22 cellular contexts compared by ENCODE assay signal in the genomic region with DNA sequence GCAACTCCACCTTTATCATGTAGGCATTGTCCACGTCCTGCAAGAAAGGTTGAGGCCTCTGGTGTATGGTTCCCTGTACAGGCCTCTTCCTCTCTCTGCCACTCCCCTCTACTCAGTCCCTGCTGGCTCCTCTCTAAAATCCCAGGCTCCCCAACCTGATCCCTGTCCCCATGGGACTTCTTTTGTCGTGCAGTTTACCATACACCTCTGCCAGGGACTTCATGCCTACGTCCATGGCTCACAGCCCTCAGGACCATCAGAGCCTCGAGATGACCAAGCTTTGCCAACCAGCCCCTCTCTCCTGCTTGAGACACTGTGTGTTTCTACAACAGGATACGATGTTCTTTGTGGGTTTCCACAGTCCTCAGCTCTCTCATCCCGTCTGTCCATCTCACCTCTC. TPM values are rescaled to one million over a fixed set of nuclear protein-coding genes. Genes with fewer than 3 reads are reported as not detected.
"Had no signal": no experiment of that assay in that cellular context is flagged by ENCODE, and none has a peak within 500 bp of the region (broad histone marks: within the 10 kb centered on the region; RNA-seq: fewer than 3 reads in every experiment).

No MANE protein-coding gene starts in this region.

- H3K4me1 Mint-ChIP-seq: stimulated activated memory B cell treated with anti-CD40 and anti-IgM and Interleukin-4, amounts not matched to agents 10 μg/mL and 1 μg/mL and 100 μg/mL, for 72 hours had no signal

- H3K36me3 Mint-ChIP-seq: natural killer cell treated with Interleukin-12 subunit alpha and Interleukin-12 subunit beta and Interleukin-15 and Interleukin-18, amount 100 ng/mL, for 72 hours; stimulated activated memory B cell treated with anti-CD40 and anti-IgM and Interleukin-4, amounts not matched to agents 10 μg/mL and 1 μg/mL and 100 μg/mL, for 72 hours; type B pancreatic cell had no signal

- DNase-seq: activated CD4-positive, alpha-beta T cell treated with anti-CD3 and anti-CD28 coated beads, Interleukin-2, amount 10 ng/mL, durations not matched to agents 24 days and 14 days; activated naive CD4-positive, alpha-beta T cell treated with Interleukin-2 at 50 U/mL for 16 hours; amniotic stem cell; body of pancreas; dorsolateral prefrontal cortex; foreskin keratinocyte; glutamatergic neuron; hippocampal formation; lower lobe of right lung; spleen; stimulated activated CD4-positive, alpha-beta T cell treated with anti-CD3 and anti-CD28 coated beads, Interleukin-4, amount 100 ng/mL, for 4 hours; T1000; testis had no signal

- ATAC-seq: body of pancreas; foreskin keratinocyte; lower lobe of right lung; natural killer cell treated with Interleukin-12 subunit alpha and Interleukin-12 subunit beta and Interleukin-15 and Interleukin-18, amount 100 ng/mL, for 72 hours; stimulated activated memory B cell treated with anti-CD40 and anti-IgM and Interleukin-4, amounts not matched to agents 10 μg/mL and 1 μg/mL and 100 μg/mL, for 72 hours had no signal

- H3K27ac ChIP-seq: body of pancreas, dorsolateral prefrontal cortex, epithelial cell of prostate, foreskin keratinocyte, lower lobe of right lung, SK-N-MC, spleen, testis had no signal

- H3K27ac Mint-ChIP-seq: activated CD4-positive, alpha-beta T cell treated with anti-CD3 and anti-CD28 coated beads, Interleukin-2, amount 10 ng/mL, durations not matched to agents 24 days and 14 days; activated T-helper 1 cell treated with anti-CD3 and anti-CD28 coated beads, Interleukin-12 subunit alpha, Interleukin-12 subunit beta, Interleukin-2, Interleukin-4 antibody, amounts not matched to agents 30 ng/mL and 10 ng/mL and 1 ng/mL, durations not matched to agents 14 hours and 24 hours and 36 hours; natural killer cell treated with Interleukin-12 subunit alpha and Interleukin-12 subunit beta and Interleukin-15 and Interleukin-18, amount 100 ng/mL, for 72 hours; stimulated activated memory B cell treated with anti-CD40 and anti-IgM and Interleukin-4, amounts not matched to agents 10 μg/mL and 1 μg/mL and 100 μg/mL, for 72 hours; type B pancreatic cell had no signal

- H3K4me3 Mint-ChIP-seq: activated CD4-positive, alpha-beta T cell treated with anti-CD3 and anti-CD28 coated beads, Interleukin-2, amount 10 ng/mL, durations not matched to agents 24 days and 14 days; activated T-helper 1 cell treated with anti-CD3 and anti-CD28 coated beads, Interleukin-12 subunit alpha, Interleukin-12 subunit beta, Interleukin-2, Interleukin-4 antibody, amounts not matched to agents 30 ng/mL and 10 ng/mL and 1 ng/mL, durations not matched to agents 14 hours and 24 hours and 36 hours; natural killer cell treated with Interleukin-12 subunit alpha and Interleukin-12 subunit beta and Interleukin-15 and Interleukin-18, amount 100 ng/mL, for 72 hours; stimulated activated memory B cell treated with anti-CD40 and anti-IgM and Interleukin-4, amounts not matched to agents 10 μg/mL and 1 μg/mL and 100 μg/mL, for 72 hours; type B pancreatic cell had no signal

- H3K4me3 ChIP-seq: body of pancreas, dorsolateral prefrontal cortex, lower lobe of right lung, SK-N-MC, spleen, testis had no signal

- H3K36me3 ChIP-seq: lower lobe of right lung, spleen had no signal

- H3K9me3 ChIP-seq: body of pancreas, lower lobe of right lung, testis had no signal

- H3K4me1 ChIP-seq: body of pancreas, foreskin keratinocyte, lower lobe of right lung, testis had no signal

- H3K27me3 Mint-ChIP-seq: natural killer cell treated with Interleukin-12 subunit alpha and Interleukin-12 subunit beta and Interleukin-15 and Interleukin-18, amount 100 ng/mL, for 72 hours had no signal

- H3K27me3 ChIP-seq: body of pancreas, testis had no signal

- H3K9me3 Mint-ChIP-seq: natural killer cell treated with Interleukin-12 subunit alpha and Interleukin-12 subunit beta and Interleukin-15 and Interleukin-18, amount 100 ng/mL, for 72 hours; stimulated activated memory B cell treated with anti-CD40 and anti-IgM and Interleukin-4, amounts not matched to agents 10 μg/mL and 1 μg/mL and 100 μg/mL, for 72 hours; type B pancreatic cell had no signal

RNA-seq across cellular contexts. Expression of a gene that starts 2.9 kb away (rescaled TPM):
- total RNA-seq: activated CD4-positive, alpha-beta T cell treated with anti-CD3 and anti-CD28 coated beads, Interleukin-2, amount 10 ng/mL, durations not matched to agents 24 days and 14 days; activated T-helper 1 cell treated with anti-CD3 and anti-CD28 coated beads, Interleukin-12 subunit alpha, Interleukin-12 subunit beta, Interleukin-2, Interleukin-4 antibody, amounts not matched to agents 30 ng/mL and 10 ng/mL and 1 ng/mL, durations not matched to agents 14 hours and 24 hours and 36 hours; body of pancreas; cardiac septum; fibroblast of lung; foreskin keratinocyte; lower lobe of right lung; mesenteric fat pad; natural killer cell treated with Interleukin-12 subunit alpha and Interleukin-12 subunit beta and Interleukin-15 and Interleukin-18, amount 100 ng/mL, for 72 hours; testis had no signal

RNA-seq across cellular contexts. Expression of a gene that starts 30.7 kb away (rescaled TPM):
- total RNA-seq: activated CD4-positive, alpha-beta T cell treated with anti-CD3 and anti-CD28 coated beads, Interleukin-2, amount 10 ng/mL, durations not matched to agents 24 days and 14 days; activated T-helper 1 cell treated with anti-CD3 and anti-CD28 coated beads, Interleukin-12 subunit alpha, Interleukin-12 subunit beta, Interleukin-2, Interleukin-4 antibody, amounts not matched to agents 30 ng/mL and 10 ng/mL and 1 ng/mL, durations not matched to agents 14 hours and 24 hours and 36 hours; cardiac septum; fibroblast of lung; foreskin keratinocyte; lower lobe of right lung; mesenteric fat pad had no signal

RNA-seq across cellular contexts. Expression of a gene that starts 31.1 kb away (rescaled TPM):
- total RNA-seq: activated CD4-positive, alpha-beta T cell treated with anti-CD3 and anti-CD28 coated beads, Interleukin-2, amount 10 ng/mL, durations not matched to agents 24 days and 14 days; activated T-helper 1 cell treated with anti-CD3 and anti-CD28 coated beads, Interleukin-12 subunit alpha, Interleukin-12 subunit beta, Interleukin-2, Interleukin-4 antibody, amounts not matched to agents 30 ng/mL and 10 ng/mL and 1 ng/mL, durations not matched to agents 14 hours and 24 hours and 36 hours; body of pancreas; cardiac septum; fibroblast of lung; mesenteric fat pad; natural killer cell treated with Interleukin-12 subunit alpha and Interleukin-12 subunit beta and Interleukin-15 and Interleukin-18, amount 100 ng/mL, for 72 hours; testis had no signal

RNA-seq across cellular contexts. Expression of a gene that starts 47.8 kb away (rescaled TPM):
- total RNA-seq: activated T-helper 1 cell treated with anti-CD3 and anti-CD28 coated beads, Interleukin-12 subunit alpha, Interleukin-12 subunit beta, Interleukin-2, Interleukin-4 antibody, amounts not matched to agents 30 ng/mL and 10 ng/mL and 1 ng/mL, durations not matched to agents 14 hours and 24 hours and 36 hours; body of pancreas; cardiac septum; fibroblast of lung; foreskin keratinocyte; lower lobe of right lung; mesenteric fat pad had no signal

RNA-seq across cellular contexts. Expression of a gene that starts 54.3 kb away (rescaled TPM):
- total RNA-seq: activated CD4-positive, alpha-beta T cell treated with anti-CD3 and anti-CD28 coated beads, Interleukin-2, amount 10 ng/mL, durations not matched to agents 24 days and 14 days; activated T-helper 1 cell treated with anti-CD3 and anti-CD28 coated beads, Interleukin-12 subunit alpha, Interleukin-12 subunit beta, Interleukin-2, Interleukin-4 antibody, amounts not matched to agents 30 ng/mL and 10 ng/mL and 1 ng/mL, durations not matched to agents 14 hours and 24 hours and 36 hours; body of pancreas; cardiac septum; fibroblast of lung; foreskin keratinocyte; lower lobe of right lung; mesenteric fat pad; natural killer cell treated with Interleukin-12 subunit alpha and Interleukin-12 subunit beta and Interleukin-15 and Interleukin-18, amount 100 ng/mL, for 72 hours; spleen had no signal
